ENCODE assay signal across 8 cellular contexts in genomic region chr6:27126815-27127537, GRCh38.
DNase-seq lines count a peak whose midpoint lies in the region; ATAC-seq and TF ChIP-seq lines count a peak whose summit lies in the region.

No MANE protein-coding gene starts in this region.

- H3K4me3 Mint-ChIP-seq in activated CD4-positive, alpha-beta memory T cell treated with anti-CD3 and anti-CD28 coated beads, Interleukin-2, amount 10 ng/mL, durations not matched to agents 7 days and 5 days = peak overlapping the region; percentile 67
- H3K4me3 Mint-ChIP-seq in mesothelial cell of epicardium = peak overlapping the region; percentile 71

- peak; percentile 59 for DNase-seq in GM13977 (ENCODE audit: low spot score)
- peak; percentile 60 to 88 for DNase-seq in NCI-H526 (lab: John Stamatoyannopoulos, UW)
- peak; percentile 87 for DNase-seq in activated CD4-positive, alpha-beta memory T cell treated with anti-CD3 and anti-CD28 coated beads, Interleukin-2, amount 10 ng/mL, durations not matched to agents 7 days and 5 days
- peak; percentile 65 for DNase-seq in effector CD8-positive, alpha-beta T cell (lab: John Stamatoyannopoulos, UW)
- peak; percentile 67 to 84 for DNase-seq in mesothelial cell of epicardium (ENCODE audit: low spot score in 2 of 2, unreplicated experiment in 2 of 2)
- peak; percentile 58 to 69 for DNase-seq in stimulated activated CD8-positive, alpha-beta memory T cell treated with anti-CD3 and anti-CD28 coated beads, Interleukin-2, amount 100 ng/mL, for 1 hour (ENCODE audit: low read depth in 2 of 2)

- CTCF ChIA-PET in activated CD4-positive, alpha-beta memory T cell treated with anti-CD3 and anti-CD28 coated beads, Interleukin-2, amount 10 ng/mL, durations not matched to agents 7 days and 5 days (lab: Charles Lee) = interaction anchor here (0.7 to 3.0 kb wide), 15 partner anchors 17 to 1110 kb away, joined by 3 to 20 read pairs (median 5); a partner anchor contains a TSS

- POLR2A ChIA-PET in activated CD4-positive, alpha-beta memory T cell treated with anti-CD3 and anti-CD28 coated beads, Interleukin-2, amount 10 ng/mL, durations not matched to agents 7 days and 5 days (lab: Charles Lee) = interaction anchor here (0.6 to 12.5 kb wide), 20 partner anchors 12 to 1105 kb away, joined by 3 to 971 read pairs (median 4); a partner anchor contains a TSS

- peak; percentile 42 for ATAC-seq in HG03025 (IDR thresholded peaks at IDR 0.05; ENCODE audit: low FRiP score, unreplicated experiment)

- no peaks in the 10 kb centered on the region for H3K9me3 Mint-ChIP-seq in activated CD4-positive, alpha-beta memory T cell treated with anti-CD3 and anti-CD28 coated beads, Interleukin-2, amount 10 ng/mL, durations not matched to agents 7 days and 5 days
- no peaks in the 10 kb centered on the region for H3K9me3 Mint-ChIP-seq in mesothelial cell of epicardium

- peaks cover 51% of the 10 kb centered on the region for H3K4me1 Mint-ChIP-seq in activated CD4-positive, alpha-beta memory T cell treated with anti-CD3 and anti-CD28 coated beads, Interleukin-2, amount 10 ng/mL, durations not matched to agents 7 days and 5 days
- H3K4me1 Mint-ChIP-seq in mesothelial cell of epicardium = peaks cover 14% of the 10 kb centered on the region

- no peaks in the 10 kb centered on the region for H3K27me3 Mint-ChIP-seq in activated CD4-positive, alpha-beta memory T cell treated with anti-CD3 and anti-CD28 coated beads, Interleukin-2, amount 10 ng/mL, durations not matched to agents 7 days and 5 days
- H3K27me3 Mint-ChIP-seq in mesothelial cell of epicardium (ENCODE audit: low read depth) = no peaks in the 10 kb centered on the region

- peak; percentile 94 for TF ChIP-seq CTCF in 22Rv1 (IDR thresholded peaks at IDR 0.05)
- peak; percentile 78 for TF ChIP-seq CTCF in GM13977 (IDR thresholded peaks at IDR 0.05; ENCODE audit: extremely low read depth, insufficient read depth, missing control alignments)
- TF ChIP-seq CTCF in mesothelial cell of epicardium (IDR thresholded peaks at IDR 0.05; ENCODE audit: unreplicated experiment) = peak; percentile 73

- in situ Hi-C loops in GM13977 (cut with MboI; ENCODE audit: low pct_unique_long_range_greater_than_20kb, low sequenced_read_pairs, unreplicated experiment) = no loop called here

- peak overlapping the region; percentile 12; the same call in 1 of the 2 replicates for H3K27ac ChIP-seq in 22Rv1

- H3K27ac Mint-ChIP-seq in activated CD4-positive, alpha-beta memory T cell treated with anti-CD3 and anti-CD28 coated beads, Interleukin-2, amount 10 ng/mL, durations not matched to agents 7 days and 5 days = peak overlapping the region; percentile 84
- peak overlapping the region; percentile 74 for H3K27ac Mint-ChIP-seq in mesothelial cell of epicardium

- H3K36me3 Mint-ChIP-seq in activated CD4-positive, alpha-beta memory T cell treated with anti-CD3 and anti-CD28 coated beads, Interleukin-2, amount 10 ng/mL, durations not matched to agents 7 days and 5 days (ENCODE audit: low read depth) = peaks cover 21% of the 10 kb centered on the region
- H3K36me3 Mint-ChIP-seq in mesothelial cell of epicardium = no peaks in the 10 kb centered on the region

Comparison
In these comparisons a context has a peak if more than half of its experiments do, and no peak if none do; other contexts are left out.
1. Peak in every context shown above with its lines: DNase-seq, ATAC-seq and H3K27ac ChIP-seq.